1 cellular context compared by ENCODE assay signal in genomic region chr1:211522804-211523203, GRCh38.
TF ChIP-seq lines count a peak whose summit lies in the region.

No MANE protein-coding gene starts in this region.

TF ChIP-seq in K562, 482 proteins besides CTCF, POLR2A, EP300 and RAD21:
- TF ChIP-seq ATF3 (IDR thresholded peaks at IDR 0.05), result peak; percentile 36; the same call in 1 of the 2 replicates
- no peak for TF ChIP-seq ATF3 (CRISPR knock-in tag; conservative IDR thresholded peaks at IDR 0.05)
- no peak for TF ChIP-seq RBM25 (IDR thresholded peaks at IDR 0.05; ENCODE audit: low read depth, low read length, severe bottlenecking)
